24 cellular contexts compared by ENCODE assay signal in genomic region chr11:120793806-120794479, GRCh38.
"Had no signal": no experiment of that assay in that cellular context is flagged by ENCODE, and none has a peak within 500 bp of the region (broad histone marks: within the 10 kb centered on the region; RNA-seq: fewer than 3 reads in every experiment).

No MANE protein-coding gene starts in this region.

- DNase-seq: cerebellar nuclear complex; colonic mucosa; cortex of kidney; effector CD8-positive, alpha-beta T cell; endodermal cell; erythroblast; esophagus squamous epithelium; foreskin fibroblast; foreskin melanocyte; heart left ventricle; hypothalamus; left cardiac atrium; left lung; left ventricle myocardium superior; lower lobe of right lung; mesenchymal stem cell; mucosa of descending colon had no signal

- ATAC-seq: effector memory CD8-positive, alpha-beta T cell; esophagus mucosa; gastroesophageal sphincter; heart left ventricle; left cardiac atrium; left lung; left ventricle myocardium superior; mucosa of descending colon had no signal

- H3K27me3 ChIP-seq: colonic mucosa, hepatocyte had no signal

- H3K27ac ChIP-seq: colonic mucosa, epithelial cell of prostate, esophagus squamous epithelium, gastroesophageal sphincter, heart left ventricle, hepatocyte, left lung, lower lobe of right lung had no signal

- H3K27ac Mint-ChIP-seq: dendritic cell treated with granulocyte-macrophage colony-stimulating factor and Interleukin-4, amounts not matched to agents 40 ng/mL and 50 ng/mL, for 4 days; effector memory CD8-positive, alpha-beta T cell; endodermal cell; mesothelial cell of epicardium had no signal

- H3K9me3 ChIP-seq: colonic mucosa, esophagus squamous epithelium, lower lobe of right lung, mucosa of descending colon had no signal

- H3K4me3 ChIP-seq: colonic mucosa, esophagus squamous epithelium, gastroesophageal sphincter, heart left ventricle, hepatocyte, left lung, lower lobe of right lung, mucosa of descending colon had no signal

- H3K4me1 ChIP-seq: colonic mucosa, esophagus squamous epithelium, gastroesophageal sphincter, heart left ventricle, left lung, lower lobe of right lung had no signal

- H3K36me3 Mint-ChIP-seq: mesothelial cell of epicardium had no signal

- H3K9me3 Mint-ChIP-seq: dendritic cell treated with granulocyte-macrophage colony-stimulating factor and Interleukin-4, amounts not matched to agents 40 ng/mL and 50 ng/mL, for 4 days; effector memory CD8-positive, alpha-beta T cell; endodermal cell; mesothelial cell of epicardium had no signal

- H3K4me1 Mint-ChIP-seq: endodermal cell, mesothelial cell of epicardium had no signal

- H3K36me3 ChIP-seq: colonic mucosa, esophagus squamous epithelium, gastroesophageal sphincter, heart left ventricle, left lung, lower lobe of right lung had no signal

- H3K4me3 Mint-ChIP-seq: dendritic cell treated with granulocyte-macrophage colony-stimulating factor and Interleukin-4, amounts not matched to agents 40 ng/mL and 50 ng/mL, for 4 days; effector memory CD8-positive, alpha-beta T cell; endodermal cell; mesothelial cell of epicardium had no signal
